ENCODE assay signal across 23 cellular contexts in genomic region chr15:100890059-100890720, GRCh38. TPM values are rescaled to one million over a fixed set of nuclear protein-coding genes. Genes with fewer than 3 reads are reported as not detected.
DNase-seq lines count a peak whose midpoint lies in the region; ATAC-seq and TF ChIP-seq lines count a peak whose summit lies in the region.
"Had no signal": no experiment of that assay in that cellular context is flagged by ENCODE, and none has a peak within 500 bp of the region (broad histone marks: within the 10 kb centered on the region; RNA-seq: fewer than 3 reads in every experiment).

No MANE protein-coding gene starts in this region.

- H3K27ac ChIP-seq in right atrium auricular region (peak overlapping the region; percentile 7 to 55), epithelial cell of prostate (peak overlapping the region; percentile 88), osteoblast (ENCODE audit: low read depth, low read length) (peak overlapping the region; percentile 88), vagina (peak overlapping the region; percentile 77)

- H3K27me3 ChIP-seq in right atrium auricular region (no peaks in the 10 kb centered on the region), osteoblast (ENCODE audit: insufficient read depth, low read length) (no peaks in the 10 kb centered on the region), vagina (no peaks in the 10 kb centered on the region)
- H3K27me3 ChIP-seq: BE2C, upper lobe of left lung had no signal

- intact Hi-C loops in Right ventricle myocardium superior (cut with DNase I) (no loop called here), vagina (cut with DNase I) (no loop called here)

- H3K9me3 ChIP-seq in right atrium auricular region (no peaks in the 10 kb centered on the region), osteoblast (ENCODE audit: low read depth, low read length) (no peaks in the 10 kb centered on the region), vagina (no peaks in the 10 kb centered on the region)
- H3K9me3 ChIP-seq: BE2C, heart right ventricle, mucosa of descending colon, upper lobe of left lung had no signal

- TF ChIP-seq CTCF in right atrium auricular region (IDR thresholded peaks at IDR 0.05) (no peak), osteoblast (IDR thresholded peaks at IDR 0.05; ENCODE audit: extremely low read depth, low read depth, low read length) (no peak), vagina (IDR thresholded peaks at IDR 0.05) (no peak)

- TF ChIP-seq POLR2A in vagina (IDR thresholded peaks at IDR 0.05) = no peak

- DNase-seq in right atrium auricular region (ENCODE audit: low spot score) = no peak
- no peak for DNase-seq in Right ventricle myocardium superior
- DNase-seq in epithelial cell of prostate (ENCODE audit: low read depth, low spot score) = no peak
- peak; percentile 50 for DNase-seq in osteoblast (ENCODE audit: insufficient read length, low spot score, missing footprints)
- DNase-seq in vagina (ENCODE audit: extremely low spot score in 2 of 2) = no peak
- DNase-seq in NCI-H2227 treated with DMSO at 0.1 percent for 48 hours (lab: John Stamatoyannopoulos, UW) = no peak
- no peak for DNase-seq in DMS153 treated with DMSO at 0.1 percent for 48 hours (lab: John Stamatoyannopoulos, UW; ENCODE audit: unreplicated experiment)
- no peak for DNase-seq in D341Med (ENCODE audit: low spot score)
- DNase-seq: activated B cell treated with CpG ODN at 0.5 μM for 24 hours; activated CD4-positive, alpha-beta T cell treated with anti-CD3 and anti-CD28 coated beads, Interleukin-2, amount 50 U/mL, for 4 hours; activated CD8-positive, alpha-beta memory T cell treated with anti-CD3 and anti-CD28 coated beads, Interleukin-2, amount 50 U/mL, for 48 hours; activated effector memory CD4-positive, alpha-beta T cell treated with anti-CD3 and anti-CD28 coated beads, Interleukin-2, amount 50 U/mL, for 16 hours; BE2C; effector memory CD8-positive, alpha-beta T cell; NCI-H146; NCI-H2171; NCI-H524 treated with DMSO at 0.1 percent for 48 hours; stimulated activated CD4-positive, alpha-beta T cell treated with anti-CD3 and anti-CD28 coated beads, Interleukin-12 subunit alpha, Interleukin-12 subunit beta, amount 100 ng/mL, for 4 hours; stimulated activated naive CD8-positive, alpha-beta T cell treated with anti-CD3 and anti-CD28 coated beads, Interleukin-15, amount 100 ng/mL, for 72 hours; T-helper 9 cell had no signal

- H3K4me1 ChIP-seq in right atrium auricular region (peaks cover 0 to 42% of the 10 kb centered on the region in 2 donors), osteoblast (ENCODE audit: insufficient read depth, low read length) (peaks cover 24% of the 10 kb centered on the region), vagina (peaks cover 22% of the 10 kb centered on the region)

- no peaks in the 10 kb centered on the region for H3K36me3 ChIP-seq in right atrium auricular region
- H3K36me3 ChIP-seq in osteoblast (ENCODE audit: insufficient read depth, low read length) = no peaks in the 10 kb centered on the region
- no peaks in the 10 kb centered on the region for H3K36me3 ChIP-seq in vagina
- H3K36me3 ChIP-seq: BE2C, upper lobe of left lung had no signal

- peak overlapping the region; percentile 95 for H2AFZ ChIP-seq in osteoblast (ENCODE audit: low read length)

- no peaks in the 10 kb centered on the region for H4K20me1 ChIP-seq in osteoblast (ENCODE audit: insufficient read depth, low read length)

- peak overlapping the region; percentile 81 for H3K4me2 ChIP-seq in osteoblast (ENCODE audit: insufficient read depth, low read length)

- H3K4me3 ChIP-seq in right atrium auricular region (no peak overlapping the region), osteoblast (ENCODE audit: insufficient read depth, low read length) (no peak overlapping the region), vagina (no peak overlapping the region)
- H3K4me3 ChIP-seq: heart right ventricle, mucosa of descending colon, upper lobe of left lung had no signal

- no peaks in the 10 kb centered on the region for H3K79me2 ChIP-seq in osteoblast (ENCODE audit: insufficient read depth, low read length)

- no peak for ATAC-seq in Right ventricle myocardium superior (ENCODE audit: poor library complexity)
- ATAC-seq: effector memory CD8-positive, alpha-beta T cell; stimulated activated naive CD8-positive, alpha-beta T cell treated with anti-CD3 and anti-CD28 coated beads, Interleukin-15, amount 100 ng/mL, for 72 hours had no signal

RNA-seq across cellular contexts. Expression of gene ALDH1A3, which starts 10.6 kb away (rescaled TPM):
- total RNA-seq in right atrium auricular region (10 to 100 TPM; 14.7 to 19.7 TPM), Right ventricle myocardium superior (2.9 TPM), osteoblast (54.6 and 61.6 TPM in 2 replicates), vagina (62.9 TPM)
- total RNA-seq: activated B cell treated with CpG ODN at 0.5 μM for 24 hours had no signal

RNA-seq across cellular contexts. Expression of gene LRRK1, which starts 29.0 kb away (rescaled TPM):
- total RNA-seq in right atrium auricular region (1 to 10 TPM; 1.9 to 4.4 TPM), Right ventricle myocardium superior (3.0 TPM), osteoblast (14.1 and 15.2 TPM in 2 replicates), vagina (21.1 TPM)

Comparison
In these comparisons a context has a peak if more than half of its experiments do, and no peak if none do; other contexts are left out.
1. H3K27ac ChIP-seq: peak in every context shown above with its lines; median percentile 88 in epithelial cell of prostate; 88 in osteoblast; 77 in vagina; 31 in right atrium auricular region.